Comparison of ENCODE assay signal across 33 cellular contexts in the genomic region with DNA sequence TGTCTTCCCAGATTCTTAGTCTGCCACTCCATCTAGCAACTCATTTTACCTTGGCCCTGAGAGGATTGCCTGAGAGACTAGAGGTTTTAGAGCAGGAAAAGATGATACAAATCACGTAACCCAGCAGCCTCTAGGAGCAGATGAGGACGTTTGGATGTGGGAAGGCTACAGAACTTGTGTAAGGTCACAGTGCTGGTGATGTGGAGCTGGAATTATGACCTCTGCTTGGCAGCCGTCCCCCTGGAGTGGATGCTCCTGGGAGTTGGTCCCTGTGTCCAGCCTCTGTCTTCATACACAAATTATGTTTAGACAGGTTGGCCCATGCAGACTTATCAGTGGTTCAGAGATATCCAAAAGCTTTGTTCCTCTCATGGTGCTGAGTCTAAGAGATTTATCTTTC.
"Had no signal": no experiment of that assay in that cellular context is flagged by ENCODE, and none has a peak within 500 bp of the region (broad histone marks: within the 10 kb centered on the region; RNA-seq: fewer than 3 reads in every experiment).

No MANE protein-coding gene starts in this region.

- H3K4me3 Mint-ChIP-seq: activated B cell treated with CpG ODN at 0.5 μM for 24 hours; activated CD4-positive, alpha-beta memory T cell treated with anti-CD3 and anti-CD28 coated beads, Interleukin-2, amount 10 ng/mL, durations not matched to agents 7 days and 5 days; activated CD4-positive, alpha-beta T cell treated with anti-CD3 and anti-CD28 coated beads, Interleukin-2, amount 10 ng/mL, durations not matched to agents 24 days and 14 days; activated CD8-positive, alpha-beta memory T cell treated with anti-CD3 and anti-CD28 coated beads, Interleukin-2, amount 10 ng/mL, durations not matched to agents 7 days and 5 days; activated CD8-positive, alpha-beta T cell treated with anti-CD3 and anti-CD28 coated beads, Interleukin-2, amount 10 ng/mL, durations not matched to agents 7 days and 5 days; activated naive CD4-positive, alpha-beta T cell treated with anti-CD3 and anti-CD28 coated beads, Interleukin-2, amount 10 ng/mL, durations not matched to agents 7 days and 5 days; activated naive CD4-positive, alpha-beta T cell treated with anti-CD3 and anti-CD28 coated beads, Interleukin-2, amount 50 U/mL, for 24 hours; activated naive CD8-positive, alpha-beta T cell; activated naive CD8-positive, alpha-beta T cell treated with anti-CD3 and anti-CD28 coated beads, Interleukin-2, amount 10 ng/mL, durations not matched to agents 7 days and 5 days; activated naive CD8-positive, alpha-beta T cell treated with anti-CD3 and anti-CD28 coated beads, Interleukin-2, amount 50 U/mL, for 24 hours; activated T-cell treated with anti-CD3 and anti-CD28 coated beads, Interleukin-2, amount 50 U/mL, for 24 hours; brain; T-helper 1 cell treated with Interleukin-12 subunit alpha and Interleukin-12 subunit beta and Interleukin-4 antibody, amounts not matched to agents 30 μg/mL and 1 μg/mL, for 36 hours; T-helper 2 cell treated with Interferon-gamma antibody and Interleukin-4, amounts not matched to agents 5 μg/mL and 100 μg/mL, for 36 hours had no signal

- H3K9me3 Mint-ChIP-seq: activated B cell treated with CpG ODN at 0.5 μM for 24 hours; activated CD4-positive, alpha-beta memory T cell treated with anti-CD3 and anti-CD28 coated beads, Interleukin-2, amount 10 ng/mL, durations not matched to agents 7 days and 5 days; activated CD4-positive, alpha-beta T cell treated with anti-CD3 and anti-CD28 coated beads, Interleukin-2, amount 10 ng/mL, durations not matched to agents 24 days and 14 days; activated naive CD4-positive, alpha-beta T cell treated with anti-CD3 and anti-CD28 coated beads, Interleukin-2, amount 50 U/mL, for 24 hours; activated T-cell treated with anti-CD3 and anti-CD28 coated beads, Interleukin-2, amount 50 U/mL, for 24 hours; activated T-helper 2 cell treated with anti-CD3 and anti-CD28 coated beads, Interferon-gamma antibody, Interleukin-2, Interleukin-4, amounts not matched to agents 10 μg/mL and 5 μg/mL and 100 μg/mL, durations not matched to agents 14 hours and 24 hours and 36 hours; T-helper 1 cell treated with Interleukin-12 subunit alpha and Interleukin-12 subunit beta and Interleukin-4 antibody, amounts not matched to agents 30 μg/mL and 1 μg/mL, for 36 hours; T-helper 2 cell treated with Interferon-gamma antibody and Interleukin-4, amounts not matched to agents 5 μg/mL and 100 μg/mL, for 36 hours had no signal

- H3K36me3 ChIP-seq: ascending aorta had no signal

- DNase-seq: activated B cell treated with CpG ODN at 0.5 μM for 24 hours; activated CD4-positive, alpha-beta memory T cell treated with anti-CD3 and anti-CD28 coated beads, Interleukin-2, amount 10 ng/mL, durations not matched to agents 7 days and 5 days; activated CD4-positive, alpha-beta T cell treated with anti-CD3 and anti-CD28 coated beads for 4 hours; activated CD4-positive, alpha-beta T cell treated with anti-CD3 and anti-CD28 coated beads, Interleukin-2, amount 10 ng/mL, durations not matched to agents 24 days and 14 days; activated CD4-positive, alpha-beta T cell treated with anti-CD3 and anti-CD28 coated beads, Interleukin-2, amount 50 U/mL, for 1 hour; activated CD4-positive, alpha-beta T cell treated with anti-CD3 and anti-CD28 coated beads, Interleukin-2, amount 50 U/mL, for 4 hours; activated CD4-positive, CD25-positive, alpha-beta regulatory T cell treated with anti-CD3 and anti-CD28 coated beads, Interleukin-2, amount 50 U/mL, for 72 hours; activated CD8-positive, alpha-beta memory T cell treated with anti-CD3 and anti-CD28 coated beads for 24 hours; activated CD8-positive, alpha-beta memory T cell treated with anti-CD3 and anti-CD28 coated beads, Interleukin-2, amount 10 ng/mL, durations not matched to agents 7 days and 5 days; activated CD8-positive, alpha-beta memory T cell treated with anti-CD3 and anti-CD28 coated beads, Interleukin-2, amount 50 U/mL, for 48 hours; activated CD8-positive, alpha-beta T cell treated with anti-CD3 and anti-CD28 coated beads, Interleukin-2, amount 10 ng/mL, durations not matched to agents 7 days and 5 days; activated effector memory CD4-positive, alpha-beta T cell treated with Interleukin-2 at 50 U/mL for 16 hours; activated gamma-delta T cell; activated naive CD4-positive, alpha-beta T cell treated with anti-CD3 and anti-CD28 coated beads, Interleukin-2, amount 10 ng/mL, durations not matched to agents 7 days and 5 days; activated naive CD4-positive, alpha-beta T cell treated with Interleukin-2 at 50 U/mL for 16 hours; activated naive CD8-positive, alpha-beta T cell treated with anti-CD3 and anti-CD28 coated beads, Interleukin-2, amount 10 ng/mL, durations not matched to agents 7 days and 5 days; activated naive CD8-positive, alpha-beta T cell treated with anti-CD3 and anti-CD28 coated beads, Interleukin-2, amount 50 U/mL, for 24 hours; activated T-cell treated with anti-CD3 and anti-CD28 coated beads, Interleukin-2, amount 50 U/mL, for 24 hours; activated T-cell treated with anti-CD3 and anti-CD28 coated beads, Interleukin-2, amount 50 U/mL, for 48 hours; amygdala; anterior cingulate cortex; central memory CD4-positive, alpha-beta T cell; T-helper 1 cell; T-helper 2 cell; T-helper 9 cell had no signal

- H3K27ac ChIP-seq: ascending aorta, VCaP had no signal

- H3K4me1 ChIP-seq: ascending aorta had no signal

- H3K4me3 ChIP-seq: ascending aorta had no signal

- ATAC-seq: activated CD8-positive, alpha-beta memory T cell treated with anti-CD3 and anti-CD28 coated beads, Interleukin-2, amount 10 ng/mL, durations not matched to agents 7 days and 5 days; activated CD8-positive, alpha-beta T cell treated with anti-CD3 and anti-CD28 coated beads, Interleukin-2, amount 10 ng/mL, durations not matched to agents 7 days and 5 days; activated naive CD8-positive, alpha-beta T cell treated with anti-CD3 and anti-CD28 coated beads, Interleukin-2, amount 50 U/mL, for 24 hours had no signal

- H3K9me3 ChIP-seq: ascending aorta had no signal

- H3K27ac Mint-ChIP-seq: activated B cell treated with CpG ODN at 0.5 μM for 24 hours; activated CD4-positive, alpha-beta memory T cell treated with anti-CD3 and anti-CD28 coated beads, Interleukin-2, amount 10 ng/mL, durations not matched to agents 7 days and 5 days; activated CD4-positive, alpha-beta T cell treated with anti-CD3 and anti-CD28 coated beads, Interleukin-2, amount 10 ng/mL, durations not matched to agents 24 days and 14 days; activated CD8-positive, alpha-beta memory T cell treated with anti-CD3 and anti-CD28 coated beads, Interleukin-2, amount 10 ng/mL, durations not matched to agents 7 days and 5 days; activated CD8-positive, alpha-beta T cell treated with anti-CD3 and anti-CD28 coated beads, Interleukin-2, amount 10 ng/mL, durations not matched to agents 7 days and 5 days; activated naive CD4-positive, alpha-beta T cell treated with anti-CD3 and anti-CD28 coated beads, Interleukin-2, amount 10 ng/mL, durations not matched to agents 7 days and 5 days; activated naive CD4-positive, alpha-beta T cell treated with anti-CD3 and anti-CD28 coated beads, Interleukin-2, amount 50 U/mL, for 24 hours; activated naive CD8-positive, alpha-beta T cell; activated naive CD8-positive, alpha-beta T cell treated with anti-CD3 and anti-CD28 coated beads, Interleukin-2, amount 10 ng/mL, durations not matched to agents 7 days and 5 days; activated naive CD8-positive, alpha-beta T cell treated with anti-CD3 and anti-CD28 coated beads, Interleukin-2, amount 50 U/mL, for 24 hours; activated T-cell treated with anti-CD3 and anti-CD28 coated beads, Interleukin-2, amount 50 U/mL, for 24 hours; activated T-helper 2 cell treated with anti-CD3 and anti-CD28 coated beads, Interferon-gamma antibody, Interleukin-2, Interleukin-4, amounts not matched to agents 10 μg/mL and 5 μg/mL and 100 μg/mL, durations not matched to agents 14 hours and 24 hours and 36 hours; brain; T-helper 1 cell treated with Interleukin-12 subunit alpha and Interleukin-12 subunit beta and Interleukin-4 antibody, amounts not matched to agents 30 μg/mL and 1 μg/mL, for 36 hours; T-helper 2 cell treated with Interferon-gamma antibody and Interleukin-4, amounts not matched to agents 5 μg/mL and 100 μg/mL, for 36 hours had no signal

- H3K27me3 ChIP-seq: ascending aorta had no signal

- H3K4me1 Mint-ChIP-seq: activated CD4-positive, alpha-beta memory T cell treated with anti-CD3 and anti-CD28 coated beads, Interleukin-2, amount 10 ng/mL, durations not matched to agents 7 days and 5 days; activated CD4-positive, alpha-beta T cell treated with anti-CD3 and anti-CD28 coated beads, Interleukin-2, amount 10 ng/mL, durations not matched to agents 24 days and 14 days; activated CD8-positive, alpha-beta memory T cell treated with anti-CD3 and anti-CD28 coated beads, Interleukin-2, amount 10 ng/mL, durations not matched to agents 7 days and 5 days; activated naive CD4-positive, alpha-beta T cell treated with anti-CD3 and anti-CD28 coated beads, Interleukin-2, amount 10 ng/mL, durations not matched to agents 7 days and 5 days; activated naive CD4-positive, alpha-beta T cell treated with anti-CD3 and anti-CD28 coated beads, Interleukin-2, amount 50 U/mL, for 24 hours; activated naive CD8-positive, alpha-beta T cell treated with anti-CD3 and anti-CD28 coated beads, Interleukin-2, amount 10 ng/mL, durations not matched to agents 7 days and 5 days; activated naive CD8-positive, alpha-beta T cell treated with anti-CD3 and anti-CD28 coated beads, Interleukin-2, amount 50 U/mL, for 24 hours had no signal

- H3K27me3 Mint-ChIP-seq: activated B cell treated with CpG ODN at 0.5 μM for 24 hours; activated CD4-positive, alpha-beta memory T cell treated with anti-CD3 and anti-CD28 coated beads, Interleukin-2, amount 10 ng/mL, durations not matched to agents 7 days and 5 days; activated CD4-positive, alpha-beta T cell treated with anti-CD3 and anti-CD28 coated beads, Interleukin-2, amount 10 ng/mL, durations not matched to agents 24 days and 14 days; activated CD8-positive, alpha-beta memory T cell treated with anti-CD3 and anti-CD28 coated beads, Interleukin-2, amount 10 ng/mL, durations not matched to agents 7 days and 5 days; activated naive CD4-positive, alpha-beta T cell treated with anti-CD3 and anti-CD28 coated beads, Interleukin-2, amount 10 ng/mL, durations not matched to agents 7 days and 5 days; activated naive CD4-positive, alpha-beta T cell treated with anti-CD3 and anti-CD28 coated beads, Interleukin-2, amount 50 U/mL, for 24 hours; activated naive CD8-positive, alpha-beta T cell; activated naive CD8-positive, alpha-beta T cell treated with anti-CD3 and anti-CD28 coated beads, Interleukin-2, amount 10 ng/mL, durations not matched to agents 7 days and 5 days; activated naive CD8-positive, alpha-beta T cell treated with anti-CD3 and anti-CD28 coated beads, Interleukin-2, amount 50 U/mL, for 24 hours; activated T-cell treated with anti-CD3 and anti-CD28 coated beads, Interleukin-2, amount 50 U/mL, for 24 hours; brain had no signal
